Comparison of ENCODE assay signal across 25 cellular contexts in genomic region chrX:107845625-107846024, GRCh38. TPM values are rescaled to one million over a fixed set of nuclear protein-coding genes. Genes with fewer than 3 reads are reported as not detected.
DNase-seq lines count a peak whose midpoint lies in the region; ATAC-seq lines count a peak whose summit lies in the region.
"Had no signal": no experiment of that assay in that cellular context is flagged by ENCODE, and none has a peak within 500 bp of the region (broad histone marks: within the 10 kb centered on the region; RNA-seq: fewer than 3 reads in every experiment).

No MANE protein-coding gene starts in this region.

- ATAC-seq in activated naive CD4-positive, alpha-beta T cell treated with anti-CD3 and anti-CD28 coated beads, Interleukin-2, amount 50 U/mL, for 72 hours, result peak; percentile 90 to 92
- ATAC-seq: gastroesophageal sphincter, right lobe of liver, T-cell had no signal

- DNase-seq in activated naive CD4-positive, alpha-beta T cell treated with Interleukin-2 at 50 U/mL for 16 hours, result peak; percentile 29
- no peak for DNase-seq in activated naive CD4-positive, alpha-beta T cell (lab: John Stamatoyannopoulos, UW)
- DNase-seq in T-helper 2 cell treated with Interferon-gamma antibody and Interleukin-4, amounts not matched to agents 5 μg/mL and 100 μg/mL, for 36 hours (ENCODE audit: low spot score), result peak; percentile 39
- no peak for DNase-seq in activated naive CD4-positive, alpha-beta T cell treated with anti-CD3 and anti-CD28 coated beads, Interleukin-2, amount 50 U/mL, for 72 hours (ENCODE audit: low spot score in 2 of 2)
- peak; percentile 22 for DNase-seq in stimulated activated CD4-positive, alpha-beta T cell treated with anti-CD3 and anti-CD28 coated beads, Interleukin-2, amount 100 ng/mL, for 4 hours (ENCODE audit: low read depth)
- DNase-seq in RKO (ENCODE audit: low spot score), result no peak
- no peak for DNase-seq in epidermal melanocyte (ENCODE audit: insufficient read length, low spot score)
- DNase-seq: anterior cingulate cortex, cortex of kidney, DMS79 treated with DMSO at 0.1 percent for 48 hours, endodermal cell, GF-D8, H7, hypothalamus, immature natural killer cell, mesenchymal stem cell, NCI-H446 treated with DMSO at 0.1 percent for 48 hours, NCI-H82, posterior cingulate gyrus, right lobe of liver, T-cell, upper lobe of left lung had no signal

- H3K4me1 Mint-ChIP-seq in T-helper 2 cell treated with Interferon-gamma antibody and Interleukin-4, amounts not matched to agents 5 μg/mL and 100 μg/mL, for 36 hours (ENCODE audit: low read depth), result no peaks in the 10 kb centered on the region
- H3K4me1 Mint-ChIP-seq: IgD-negative memory B cell, immature natural killer cell had no signal

- no peaks in the 10 kb centered on the region for H3K36me3 Mint-ChIP-seq in T-helper 2 cell treated with Interferon-gamma antibody and Interleukin-4, amounts not matched to agents 5 μg/mL and 100 μg/mL, for 36 hours (ENCODE audit: low read depth)
- H3K36me3 Mint-ChIP-seq in activated naive CD4-positive, alpha-beta T cell treated with anti-CD3 and anti-CD28 coated beads, Interleukin-2, amount 50 U/mL, for 72 hours, result peaks cover 4 to 7% of the 10 kb centered on the region in 2 donors

- H3K9me3 Mint-ChIP-seq in T-helper 2 cell treated with Interferon-gamma antibody and Interleukin-4, amounts not matched to agents 5 μg/mL and 100 μg/mL, for 36 hours, result no peaks in the 10 kb centered on the region
- H3K9me3 Mint-ChIP-seq in activated naive CD4-positive, alpha-beta T cell treated with anti-CD3 and anti-CD28 coated beads, Interleukin-2, amount 50 U/mL, for 72 hours, result peaks cover 0 to 4% of the 10 kb centered on the region in 2 donors
- H3K9me3 Mint-ChIP-seq: endodermal cell, IgD-negative memory B cell, immature natural killer cell, T-cell had no signal

- H3K27ac Mint-ChIP-seq in T-helper 2 cell treated with Interferon-gamma antibody and Interleukin-4, amounts not matched to agents 5 μg/mL and 100 μg/mL, for 36 hours, result no peak overlapping the region
- no peak overlapping the region for H3K27ac Mint-ChIP-seq in activated naive CD4-positive, alpha-beta T cell treated with anti-CD3 and anti-CD28 coated beads, Interleukin-2, amount 50 U/mL, for 72 hours
- H3K27ac Mint-ChIP-seq: endodermal cell, IgD-negative memory B cell, immature natural killer cell, T-cell had no signal

- no peak overlapping the region for H3K4me3 Mint-ChIP-seq in T-helper 2 cell treated with Interferon-gamma antibody and Interleukin-4, amounts not matched to agents 5 μg/mL and 100 μg/mL, for 36 hours
- H3K4me3 Mint-ChIP-seq: endodermal cell, IgD-negative memory B cell, immature natural killer cell, T-cell had no signal

- H3K27me3 Mint-ChIP-seq in T-helper 2 cell treated with Interferon-gamma antibody and Interleukin-4, amounts not matched to agents 5 μg/mL and 100 μg/mL, for 36 hours (ENCODE audit: low read depth), result no peaks in the 10 kb centered on the region
- H3K27me3 Mint-ChIP-seq: IgD-negative memory B cell had no signal

RNA-seq across cellular contexts. Expression of gene MID2, which starts 20.0 kb away (rescaled TPM):
- 10 to 100 TPM in 1 of 2 donors, 1 to 10 TPM in 1; 8.4 to 10.3 TPM for total RNA-seq in activated naive CD4-positive, alpha-beta T cell treated with anti-CD3 and anti-CD28 coated beads, Interleukin-2, amount 50 U/mL, for 72 hours
- total RNA-seq: SK-MEL-5 had no signal

Comparison
In these comparisons a context has a peak if more than half of its experiments do, and no peak if none do; other contexts are left out.
1. DNase-seq: peak in activated naive CD4-positive, alpha-beta T cell treated with Interleukin-2 at 50 U/mL for 16 hours (single experiment), T-helper 2 cell treated with Interferon-gamma antibody and Interleukin-4, amounts not matched to agents 5 μg/mL and 100 μg/mL, for 36 hours (single experiment) and stimulated activated CD4-positive, alpha-beta T cell treated with anti-CD3 and anti-CD28 coated beads, Interleukin-2, amount 100 ng/mL, for 4 hours (single experiment); none in activated naive CD4-positive, alpha-beta T cell (0 of 4), activated naive CD4-positive, alpha-beta T cell treated with anti-CD3 and anti-CD28 coated beads, Interleukin-2, amount 50 U/mL, for 72 hours (0 of 2), RKO (single experiment) and epidermal melanocyte (single experiment).